Comparison of ENCODE assay signal across 26 cellular contexts in the genomic region with DNA sequence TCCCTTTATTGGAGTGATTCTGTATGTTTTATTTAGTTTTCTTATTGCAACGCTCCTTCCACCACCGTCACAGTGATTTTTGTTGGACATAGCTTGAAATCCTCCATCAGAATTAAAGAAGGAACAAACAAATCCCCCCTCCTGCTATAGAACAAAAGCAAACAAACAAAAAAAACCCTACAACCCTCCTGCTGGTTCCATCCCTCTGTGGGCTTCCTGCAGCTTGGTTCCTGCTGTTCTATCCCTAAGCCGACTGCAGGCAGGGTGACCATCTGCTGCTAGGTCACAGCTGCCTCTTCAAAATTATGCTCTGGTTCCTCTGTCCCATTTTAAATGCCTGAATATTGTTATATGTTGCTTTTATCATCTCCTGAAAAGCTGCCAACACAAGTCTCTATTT.
DNase-seq lines count a peak whose midpoint lies in the region; ATAC-seq and TF ChIP-seq lines count a peak whose summit lies in the region.
"Had no signal": no experiment of that assay in that cellular context is flagged by ENCODE, and none has a peak within 500 bp of the region (broad histone marks: within the 10 kb centered on the region; RNA-seq: fewer than 3 reads in every experiment).

No MANE protein-coding gene starts in this region.

- no peaks in the 10 kb centered on the region for H3K36me3 ChIP-seq in endodermal cell (ENCODE audit: control insufficient read depth, insufficient read depth, low read length)
- no peaks in the 10 kb centered on the region for H3K36me3 ChIP-seq in neuronal stem cell (replicated peaks in 1 of 2; ENCODE audit: control insufficient read depth in 2 of 2, insufficient read depth in 2 of 2, low read length in 2 of 2)
- H3K36me3 ChIP-seq: BE2C had no signal

- no peak overlapping the region for H3K23ac ChIP-seq in neuronal stem cell (ENCODE audit: low read depth, low read length, poor library complexity)

- H3K14ac ChIP-seq in neuronal stem cell (ENCODE audit: low read length) = no peak overlapping the region

- H2BK12ac ChIP-seq in neuronal stem cell (ENCODE audit: low read length) = no peak overlapping the region

- H3K9ac ChIP-seq in endodermal cell (ENCODE audit: extremely low read depth, low read length, poor library complexity, severe bottlenecking) (no peak overlapping the region), neuronal stem cell (ENCODE audit: low read depth, low read length, poor library complexity) (no peak overlapping the region)

- H4K91ac ChIP-seq in neuronal stem cell (ENCODE audit: low read depth, low read length, poor library complexity) = no peak overlapping the region

- H3K27ac Mint-ChIP-seq in endodermal cell = no peak overlapping the region
- no peak overlapping the region for H3K27ac Mint-ChIP-seq in activated naive CD8-positive, alpha-beta T cell treated with anti-CD3 and anti-CD28 coated beads for 36 hours
- H3K27ac Mint-ChIP-seq: CD4-positive, alpha-beta T cell; IgD-negative memory B cell; T-helper 1 cell treated with Interleukin-12 subunit alpha and Interleukin-12 subunit beta and Interleukin-4 antibody, amounts not matched to agents 30 μg/mL and 1 μg/mL, for 36 hours had no signal

- H3K4me2 ChIP-seq in neuronal stem cell (ENCODE audit: insufficient read depth, low read length, poor library complexity, severe bottlenecking) = no peak overlapping the region

- H2BK15ac ChIP-seq in neuronal stem cell (ENCODE audit: low read length) = no peak overlapping the region

- H3K4me1 ChIP-seq in endodermal cell (ENCODE audit: control insufficient read depth, insufficient read depth, low read length) = peaks cover 6% of the 10 kb centered on the region
- peaks cover 0 to 4% of the 10 kb centered on the region in 2 donors for H3K4me1 ChIP-seq in neuronal stem cell (ENCODE audit: control insufficient read depth in 2 of 2, insufficient read depth in 1 of 2, low read depth in 1 of 2, low read length in 2 of 2)
- H3K4me1 ChIP-seq: BE2C had no signal

- TF ChIP-seq CTCF in endodermal cell (conservative IDR thresholded peaks at IDR 0.05) = no peak

- peak overlapping the region; percentile 36 for H2AFZ ChIP-seq in neuronal stem cell (ENCODE audit: low read length)

- WGBS in endodermal cell (ENCODE audit: insufficient coverage in 1 of 2, insufficient read length in 1 of 2), 2 experiments = 38 to 62% methylated on average over 1 to 3 of the region's 3 CpGs
- WGBS in neuronal stem cell (ENCODE audit: extremely low coverage in 2 of 2, insufficient read length in 2 of 2, insufficient replicate concordance in 1 of 2), 2 donors = no CpG with 5 or more reads among the region's 3 CpGs

- H3K36me3 Mint-ChIP-seq in endodermal cell (ENCODE audit: low read depth) = peaks cover 17% of the 10 kb centered on the region
- no peaks in the 10 kb centered on the region for H3K36me3 Mint-ChIP-seq in activated naive CD8-positive, alpha-beta T cell treated with anti-CD3 and anti-CD28 coated beads for 36 hours

- ATAC-seq in HG03139 (IDR thresholded peaks at IDR 0.05; ENCODE audit: unreplicated experiment) = no peak
- ATAC-seq: GM12878 had no signal

- H2BK120ac ChIP-seq in neuronal stem cell (ENCODE audit: low read depth, low read length) = no peak overlapping the region

- DNase-seq in NCI-H2227 (lab: John Stamatoyannopoulos, UW; ENCODE audit: unreplicated experiment) (peak; percentile 1), NCI-H2227 treated with DMSO at 0.1 percent for 48 hours (lab: John Stamatoyannopoulos, UW) (no peak), NCI-H146 (lab: John Stamatoyannopoulos, UW) (peak; percentile 33), endodermal cell (peak; percentile 55), neuronal stem cell (ENCODE audit: low spot score) (no peak), NCI-H446 treated with DMSO at 0.1 percent for 48 hours (lab: John Stamatoyannopoulos, UW) (no peak)
- no peak for DNase-seq in activated naive CD8-positive, alpha-beta T cell treated with anti-CD3 and anti-CD28 coated beads for 36 hours
- DNase-seq: 8988T; BE2C; Calu3; CD4-positive, alpha-beta T cell; DND-41; GDM1; Kasumi-1; MM.1S; NCI-H1092 treated with DMSO at 0.1 percent for 48 hours; NCI-H1694 treated with DMSO at 0.1 percent for 48 hours; NCI-H2107; NCI-H446; NK-92 treated with Interleukin-12 subunit alpha and Interleukin-12 subunit beta, amount 100 ng/mL, for 24 hours; RPMI8226; SIG-M5 had no signal

- no peak overlapping the region for H3K27ac ChIP-seq in endodermal cell (ENCODE audit: low read depth, low read length)
- H3K27ac ChIP-seq in neuronal stem cell (replicated peaks; ENCODE audit: low read length) = no peak overlapping the region

- H3K4me1 Mint-ChIP-seq in endodermal cell = peaks cover 23% of the 10 kb centered on the region
- H3K4me1 Mint-ChIP-seq in activated naive CD8-positive, alpha-beta T cell treated with anti-CD3 and anti-CD28 coated beads for 36 hours = no peaks in the 10 kb centered on the region
- H3K4me1 Mint-ChIP-seq: IgD-negative memory B cell had no signal

- peak overlapping the region; percentile 5 for H3K4me3 Mint-ChIP-seq in endodermal cell
- no peak overlapping the region for H3K4me3 Mint-ChIP-seq in activated naive CD8-positive, alpha-beta T cell treated with anti-CD3 and anti-CD28 coated beads for 36 hours
- H3K4me3 Mint-ChIP-seq: CD4-positive, alpha-beta T cell; IgD-negative memory B cell; T-helper 1 cell treated with Interleukin-12 subunit alpha and Interleukin-12 subunit beta and Interleukin-4 antibody, amounts not matched to agents 30 μg/mL and 1 μg/mL, for 36 hours had no signal

- H3K27me3 ChIP-seq in endodermal cell (ENCODE audit: control insufficient read depth, insufficient read depth, low read length, poor library complexity, severe bottlenecking) (no peaks in the 10 kb centered on the region), neuronal stem cell (ENCODE audit: control insufficient read depth in 3 of 3, insufficient read depth in 3 of 3, low read depth in 1 of 3, low read length in 3 of 3) (no peaks in the 10 kb centered on the region)
- H3K27me3 ChIP-seq: BE2C had no signal

- H3K18ac ChIP-seq in neuronal stem cell (ENCODE audit: low read length) = no peak overlapping the region

- H2AK5ac ChIP-seq in neuronal stem cell (ENCODE audit: low read depth, low read length) = no peak overlapping the region

- no peaks in the 10 kb centered on the region for H3K9me3 ChIP-seq in endodermal cell (ENCODE audit: control insufficient read depth, low read length)
- H3K9me3 ChIP-seq in neuronal stem cell (replicated peaks in 1 of 2; ENCODE audit: control insufficient read depth in 2 of 2, insufficient read depth in 1 of 2, low read depth in 1 of 2, low read length in 2 of 2) = peaks cover 0 to 4% of the 10 kb centered on the region in 2 donors
- H3K9me3 ChIP-seq: BE2C had no signal

- no peak overlapping the region for H2BK5ac ChIP-seq in neuronal stem cell (ENCODE audit: low read length)

- peaks cover 5% of the 10 kb centered on the region for H3K9me3 Mint-ChIP-seq in endodermal cell
- no peaks in the 10 kb centered on the region for H3K9me3 Mint-ChIP-seq in activated naive CD8-positive, alpha-beta T cell treated with anti-CD3 and anti-CD28 coated beads for 36 hours
- H3K9me3 Mint-ChIP-seq: CD4-positive, alpha-beta T cell; T-helper 1 cell treated with Interleukin-12 subunit alpha and Interleukin-12 subunit beta and Interleukin-4 antibody, amounts not matched to agents 30 μg/mL and 1 μg/mL, for 36 hours had no signal

- H4K8ac ChIP-seq in neuronal stem cell (ENCODE audit: low read depth, low read length) = no peak overlapping the region

- H3K27me3 Mint-ChIP-seq in endodermal cell (ENCODE audit: insufficient read depth) = no peaks in the 10 kb centered on the region
- H3K27me3 Mint-ChIP-seq in activated naive CD8-positive, alpha-beta T cell treated with anti-CD3 and anti-CD28 coated beads for 36 hours = no peaks in the 10 kb centered on the region
- H3K27me3 Mint-ChIP-seq: CD4-positive, alpha-beta T cell; IgD-negative memory B cell had no signal

- H3K4ac ChIP-seq in neuronal stem cell (ENCODE audit: low read length) = no peak overlapping the region

- no peak overlapping the region for H3K4me3 ChIP-seq in endodermal cell (ENCODE audit: low read length)
- H3K4me3 ChIP-seq in neuronal stem cell (ENCODE audit: low read length in 2 of 2) = no peak overlapping the region
- H3K4me3 ChIP-seq: GM12878 had no signal

- H3K79me1 ChIP-seq in neuronal stem cell (ENCODE audit: low read depth, low read length) = no peaks in the 10 kb centered on the region

Comparison
In these comparisons a context has a peak if more than half of its experiments do, and no peak if none do; other contexts are left out.
1. DNase-seq: peak in NCI-H2227 (single experiment), NCI-H146 (single experiment) and endodermal cell (single experiment); none in NCI-H2227 treated with DMSO at 0.1 percent for 48 hours (single experiment), neuronal stem cell (single experiment), NCI-H446 treated with DMSO at 0.1 percent for 48 hours (single experiment) and activated naive CD8-positive, alpha-beta T cell treated with anti-CD3 and anti-CD28 coated beads for 36 hours (single experiment).